ENCODE assay signal across 8 cellular contexts in the genomic region with DNA sequence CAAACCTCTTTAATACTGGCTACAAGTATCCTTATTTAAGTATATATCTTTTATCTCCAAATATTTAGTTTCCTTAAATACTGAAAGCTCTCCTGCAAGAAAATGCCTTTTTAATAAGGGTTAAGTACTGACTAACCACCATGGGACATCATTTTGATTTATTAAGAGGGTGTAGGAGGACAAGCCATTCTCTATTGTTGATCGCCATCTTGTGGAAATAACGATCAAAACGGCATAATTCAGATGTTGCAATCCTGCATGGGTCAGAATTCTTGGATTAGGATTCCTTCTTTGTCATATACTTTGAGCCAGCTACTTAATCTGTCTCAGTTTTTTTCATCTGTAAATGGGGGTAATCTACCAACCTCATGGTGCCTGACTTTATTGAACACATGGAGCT. TPM values are rescaled to one million over a fixed set of nuclear protein-coding genes. Genes with fewer than 3 reads are reported as not detected.
A peak's percentile ranks its signal among the peaks of the same experiment; 100 is the strongest.
DNase-seq lines count a peak whose midpoint lies in the region; ATAC-seq and TF ChIP-seq lines count a peak whose summit lies in the region.

No MANE protein-coding gene starts in this region.

- TF ChIP-seq CTCF in A673 (conservative IDR thresholded peaks at IDR 0.05; ENCODE audit: low read depth, low read length): peak; percentile 71

- DNase-seq in A673 (ENCODE audit: low spot score) (peak; percentile 82), HT1080 (ENCODE audit: low read depth) (peak; percentile 63), RPMI7951 (ENCODE audit: low read depth) (peak; percentile 48), fibroblast of the conjunctiva (ENCODE audit: low read depth) (peak; percentile 10), sciatic nerve (ENCODE audit: low spot score) (no peak)
- DNase-seq in natural killer cell treated with Interleukin-12 subunit alpha and Interleukin-12 subunit beta and Interleukin-15 and Interleukin-18, amount 100 ng/mL, for 72 hours (ENCODE audit: low spot score): no peak

- ATAC-seq in sciatic nerve (peak; percentile 78), GM21723 (IDR thresholded peaks at IDR 0.05; ENCODE audit: unreplicated experiment) (no peak), GM18505 (IDR thresholded peaks at IDR 0.05; ENCODE audit: unreplicated experiment) (no peak)
- no peak for ATAC-seq in natural killer cell treated with Interleukin-12 subunit alpha and Interleukin-12 subunit beta and Interleukin-15 and Interleukin-18, amount 100 ng/mL, for 72 hours

- no peaks in the 10 kb centered on the region for H3K4me1 Mint-ChIP-seq in natural killer cell treated with Interleukin-12 subunit alpha and Interleukin-12 subunit beta and Interleukin-15 and Interleukin-18, amount 100 ng/mL, for 72 hours (ENCODE audit: low read depth in 2 of 2)

- no peak overlapping the region for H3K27ac ChIP-seq in A673 (ENCODE audit: low read depth, low read length, poor library complexity, severe bottlenecking)

- no peaks in the 10 kb centered on the region for H3K36me3 Mint-ChIP-seq in natural killer cell treated with Interleukin-12 subunit alpha and Interleukin-12 subunit beta and Interleukin-15 and Interleukin-18, amount 100 ng/mL, for 72 hours

- H3K36me3 ChIP-seq in A673 (ENCODE audit: insufficient read depth, low read length, poor library complexity, severe bottlenecking): no peaks in the 10 kb centered on the region

- no TSS peak for BruUV-seq in A673 (replicated peaks; lab: Mats Ljungman, UMichigan)

- H3K9me3 Mint-ChIP-seq in natural killer cell treated with Interleukin-12 subunit alpha and Interleukin-12 subunit beta and Interleukin-15 and Interleukin-18, amount 100 ng/mL, for 72 hours: no peaks in the 10 kb centered on the region

- POLR2A ChIA-PET in A673 (lab: Charles Lee; ENCODE audit: low non-redundant PET): no interaction called here

- CTCF ChIA-PET in A673 (lab: Charles Lee): interaction anchor here (1.5 kb wide), 1 partner anchor 48 kb away, joined by 8 read pairs; no protein-coding TSS in a partner anchor

- H3K4me1 ChIP-seq in A673 (ENCODE audit: insufficient read depth, low read length, poor library complexity, severe bottlenecking): no peaks in the 10 kb centered on the region

- H3K27me3 ChIP-seq in A673 (replicated peaks; ENCODE audit: insufficient read depth, low read depth, low read length, poor library complexity): no peaks in the 10 kb centered on the region

- H3K9me3 ChIP-seq in A673 (ENCODE audit: low read depth, low read length, poor library complexity, severe bottlenecking): no peaks in the 10 kb centered on the region

- TF ChIP-seq POLR2A in GM18505 (IDR thresholded peaks at IDR 0.05; ENCODE audit: borderline replicate concordance, extremely low read depth, insufficient read depth, insufficient read length): no peak

- peaks cover 2 to 35% of the 10 kb centered on the region in 2 donors for H3K27me3 Mint-ChIP-seq in natural killer cell treated with Interleukin-12 subunit alpha and Interleukin-12 subunit beta and Interleukin-15 and Interleukin-18, amount 100 ng/mL, for 72 hours

- no peak overlapping the region for H3K4me3 ChIP-seq in A673 (ENCODE audit: low read depth, low read length, poor library complexity, severe bottlenecking)

- H3K4me3 Mint-ChIP-seq in natural killer cell treated with Interleukin-12 subunit alpha and Interleukin-12 subunit beta and Interleukin-15 and Interleukin-18, amount 100 ng/mL, for 72 hours: no peak overlapping the region

- intact Hi-C loops in A673 (cut with micrococcal nuclease; ENCODE audit: unreplicated experiment) (loop anchor here (1.0 to 10.0 kb wide), 4 partner anchors 48 to 308 kb away; no protein-coding TSS in a partner anchor), sciatic nerve (cut with DNase I) (no loop called here)

- no peak overlapping the region for H3K27ac Mint-ChIP-seq in natural killer cell treated with Interleukin-12 subunit alpha and Interleukin-12 subunit beta and Interleukin-15 and Interleukin-18, amount 100 ng/mL, for 72 hours

RNA-seq across cellular contexts. Expression of a gene that starts 28.7 kb away (rescaled TPM):
- not detected in 2 replicates for total RNA-seq in A673 (2021)
- 0.84 and 3.3 TPM in 2 replicates for total RNA-seq in HT1080 (2014; rRNA removed; shearing (Covaris generic))
- polyA plus RNA-seq in HT1080 (2015; cell fraction: cytosol; rRNA removed): 0.45 and 2.0 TPM in 2 replicates
- 0.45 and 0.79 TPM in 2 replicates for polyA plus RNA-seq in HT1080 (2015; cell fraction: nucleus; rRNA removed)
- 0.36 and 1.5 TPM in 2 replicates for total RNA-seq in RPMI7951 (2014; rRNA removed; shearing (Covaris generic))
- not detected for total RNA-seq in sciatic nerve
- total RNA-seq in natural killer cell treated with Interleukin-12 subunit alpha and Interleukin-12 subunit beta and Interleukin-15 and Interleukin-18, amount 100 ng/mL, for 72 hours: not detected

RNA-seq across cellular contexts. Expression of a gene that starts 56.5 kb away (rescaled TPM):
- total RNA-seq in A673 (2021) (not detected in 2 replicates), sciatic nerve (1.0 TPM)
- not detected in 2 replicates for total RNA-seq in HT1080 (2014; rRNA removed; shearing (Covaris generic))
- not detected in 2 replicates for polyA plus RNA-seq in HT1080 (2015; cell fraction: cytosol; rRNA removed)
- polyA plus RNA-seq in HT1080 (2015; cell fraction: nucleus; rRNA removed): not detected in 2 replicates
- total RNA-seq in RPMI7951 (2014; rRNA removed; shearing (Covaris generic)): not detected in 2 replicates
- total RNA-seq in natural killer cell treated with Interleukin-12 subunit alpha and Interleukin-12 subunit beta and Interleukin-15 and Interleukin-18, amount 100 ng/mL, for 72 hours: not detected

Comparison
In these comparisons a context has a peak if more than half of its experiments do, and no peak if none do; other contexts are left out.
1. DNase-seq: peak in A673 (single experiment), HT1080 (single experiment), RPMI7951 (single experiment) and fibroblast of the conjunctiva (single experiment); none in sciatic nerve (single experiment) and natural killer cell treated with Interleukin-12 subunit alpha and Interleukin-12 subunit beta and Interleukin-15 and Interleukin-18, amount 100 ng/mL, for 72 hours (single experiment).